33 cellular contexts compared by ENCODE assay signal in genomic region chr15:96487245-96487644, GRCh38.
"Had no signal": no experiment of that assay in that cellular context is flagged by ENCODE, and none has a peak within 500 bp of the region (broad histone marks: within the 10 kb centered on the region; RNA-seq: fewer than 3 reads in every experiment).

No MANE protein-coding gene starts in this region.

- DNase-seq: Karpas-422, Kasumi-1, MG63, MM.1S, MV-4-11, NCI-H1048, NCI-H1092, NCI-H1092 treated with DMSO at 0.1 percent for 48 hours, NCI-H1105, NCI-H1105 treated with DMSO at 0.1 percent for 48 hours, NCI-H1417, NCI-H1417 treated with DMSO at 0.1 percent for 48 hours, NCI-H1436, NCI-H1436 treated with DMSO at 0.1 percent for 48 hours, NCI-H146, NCI-H1694, NCI-H1694 treated with DMSO at 0.1 percent for 48 hours, NCI-H187, NCI-H187 treated with DMSO at 0.1 percent for 48 hours, NCI-H1930, NCI-H2029, NCI-H2029 treated with DMSO at 0.1 percent for 48 hours, NCI-H2081, NCI-H2081 treated with DMSO at 0.1 percent for 48 hours, NCI-H2107, NCI-H2171, NCI-H2171 treated with DMSO at 0.1 percent for 48 hours, NCI-H2227 treated with DMSO at 0.1 percent for 48 hours, NCI-H226, NCI-H345, NCI-H446, NCI-H446 treated with DMSO at 0.1 percent for 48 hours, NCI-H510A had no signal
